Comparison of ENCODE assay signal across 20 cellular contexts in genomic region chr22:44365832-44366231, GRCh38. TPM values are rescaled to one million over a fixed set of nuclear protein-coding genes. Genes with fewer than 3 reads are reported as not detected.
"Had no signal": no experiment of that assay in that cellular context is flagged by ENCODE, and none has a peak within 500 bp of the region (broad histone marks: within the 10 kb centered on the region; RNA-seq: fewer than 3 reads in every experiment).

No MANE protein-coding gene starts in this region.

- H3K27ac ChIP-seq: dorsolateral prefrontal cortex, esophagus squamous epithelium, hepatocyte, thyroid gland, WERI-Rb-1 had no signal

- H2AFZ ChIP-seq: hepatocyte had no signal

- H3K27me3 ChIP-seq: hepatocyte, thyroid gland had no signal

- H3K4me2 ChIP-seq: hepatocyte, SK-N-SH had no signal

- H3K36me3 ChIP-seq: esophagus squamous epithelium, left ventricle myocardium inferior, thyroid gland, WERI-Rb-1 had no signal

- H3K79me2 ChIP-seq: hepatocyte had no signal

- DNase-seq: activated CD4-positive, alpha-beta T cell treated with anti-CD3 and anti-CD28 coated beads for 1 hour; activated CD4-positive, alpha-beta T cell treated with anti-CD3 and anti-CD28 coated beads, Interleukin-2, amount 50 U/mL, for 1 hour; activated CD8-positive, alpha-beta T cell treated with anti-CD3 and anti-CD28 coated beads, Interleukin-2, amount 10 ng/mL, durations not matched to agents 7 days and 5 days; activated gamma-delta T cell treated with Interleukin-2 at 50 U/mL for 16 hours; central memory CD4-positive, alpha-beta T cell; effector memory CD8-positive, alpha-beta T cell; esophagus squamous epithelium; immature natural killer cell; left ventricle myocardium inferior; occipital lobe; SK-N-SH; stimulated activated CD4-positive, alpha-beta T cell treated with anti-CD3 and anti-CD28 coated beads, Interleukin-1b, Interleukin-23, amount 100 ng/mL, for 48 hours; substantia nigra; thyroid gland; WERI-Rb-1 had no signal

- H3K9ac ChIP-seq: SK-N-SH had no signal

- H3K9me3 ChIP-seq: esophagus squamous epithelium, left ventricle myocardium inferior, SK-N-SH, thyroid gland had no signal

- H3K4me3 ChIP-seq: dorsolateral prefrontal cortex, esophagus squamous epithelium, hepatocyte, left ventricle myocardium inferior, thyroid gland had no signal

- ATAC-seq: activated CD8-positive, alpha-beta T cell treated with anti-CD3 and anti-CD28 coated beads, Interleukin-2, amount 10 ng/mL, durations not matched to agents 7 days and 5 days; activated naive CD4-positive, alpha-beta T cell treated with anti-CD3 and anti-CD28 coated beads, Interleukin-2, amount 50 U/mL, for 72 hours; effector memory CD8-positive, alpha-beta T cell had no signal

RNA-seq across cellular contexts. Expression of gene SHISAL1, which starts 53.1 kb away (rescaled TPM):
- total RNA-seq: activated CD8-positive, alpha-beta T cell treated with anti-CD3 and anti-CD28 coated beads, Interleukin-2, amount 10 ng/mL, durations not matched to agents 7 days and 5 days; activated naive CD4-positive, alpha-beta T cell treated with anti-CD3 and anti-CD28 coated beads, Interleukin-2, amount 50 U/mL, for 72 hours; mononuclear cell; T-helper 2 cell treated with Interferon-gamma antibody and Interleukin-4, amounts not matched to agents 100 ng/mL and 5 ng/mL, for 36 hours had no signal
- polyA plus RNA-seq: immature natural killer cell had no signal
